Comparison of ENCODE assay signal across 8 cellular contexts in the genomic region with DNA sequence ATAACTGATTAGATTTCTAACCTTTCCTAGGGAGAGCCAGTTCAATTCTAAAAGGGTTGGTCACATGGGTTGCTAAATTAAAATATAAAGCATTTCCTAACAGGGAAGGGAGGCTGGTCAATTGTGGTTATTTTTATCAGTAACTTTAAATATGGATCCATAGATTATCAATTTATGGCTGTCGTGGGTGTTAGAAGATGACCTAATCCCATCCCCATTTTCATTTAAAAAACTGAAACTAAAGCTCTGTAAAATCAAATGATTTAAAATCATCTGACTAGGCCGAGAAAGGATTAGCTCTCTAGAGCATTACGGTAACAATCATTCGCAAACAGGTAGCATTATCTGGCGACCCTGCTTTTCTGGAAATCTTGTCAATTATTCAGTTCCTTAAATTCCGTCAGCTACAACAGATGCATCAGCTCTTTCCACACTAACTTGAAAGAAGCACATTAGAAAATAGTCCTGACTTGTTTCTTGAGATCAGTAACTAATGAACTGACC. TPM values are rescaled to one million over a fixed set of nuclear protein-coding genes. Genes with fewer than 3 reads are reported as not detected.
DNase-seq lines count a peak whose midpoint lies in the region; ATAC-seq, FAIRE-seq and TF ChIP-seq lines count a peak whose summit lies in the region.

No MANE protein-coding gene starts in this region.

- peak overlapping the region; percentile 99 for H3K27ac ChIP-seq in C4-2B
- H3K27ac ChIP-seq in KOPT-K1 (ENCODE audit: low read depth, low read length, poor library complexity, severe bottlenecking): peak overlapping the region; percentile 86

- ATAC-seq in natural killer cell treated with Interleukin-12 subunit alpha and Interleukin-12 subunit beta and Interleukin-15 and Interleukin-18, amount 100 ng/mL, for 72 hours: no peak
- no peak for ATAC-seq in GM19351 (IDR thresholded peaks at IDR 0.05; ENCODE audit: unreplicated experiment)

- H3K36me3 Mint-ChIP-seq in natural killer cell treated with Interleukin-12 subunit alpha and Interleukin-12 subunit beta and Interleukin-15 and Interleukin-18, amount 100 ng/mL, for 72 hours: peaks cover 29% of the 10 kb centered on the region

- H3K27ac Mint-ChIP-seq in natural killer cell treated with Interleukin-12 subunit alpha and Interleukin-12 subunit beta and Interleukin-15 and Interleukin-18, amount 100 ng/mL, for 72 hours: peak overlapping the region; percentile 99

- DNase-seq in choroid plexus epithelial cell (ENCODE audit: low read depth) (no peak), NCI-H526 (lab: John Stamatoyannopoulos, UW) (no peak), RCC 7860 (ENCODE audit: low spot score) (no peak)
- no peak for DNase-seq in natural killer cell treated with Interleukin-12 subunit alpha and Interleukin-12 subunit beta and Interleukin-15 and Interleukin-18, amount 100 ng/mL, for 72 hours (ENCODE audit: low spot score)
- DNase-seq in activated CD4-positive, alpha-beta T cell treated with anti-CD3 and anti-CD28 coated beads, Interleukin-2, amount 50 U/mL, for 4 hours: no peak

- no peaks in the 10 kb centered on the region for H3K9me3 ChIP-seq in KOPT-K1 (ENCODE audit: insufficient read depth, low read length, poor library complexity, severe bottlenecking)

- H3K4me3 ChIP-seq in choroid plexus epithelial cell (ENCODE audit: low read depth, low read length): peak overlapping the region; percentile 71

- H3K4me1 Mint-ChIP-seq in natural killer cell treated with Interleukin-12 subunit alpha and Interleukin-12 subunit beta and Interleukin-15 and Interleukin-18, amount 100 ng/mL, for 72 hours (ENCODE audit: low read depth in 2 of 2): peaks cover 25 to 43% of the 10 kb centered on the region in 2 donors

- H3K36me3 ChIP-seq in KOPT-K1 (ENCODE audit: insufficient read depth, low read length): peaks cover 30% of the 10 kb centered on the region

- no peak for TF ChIP-seq CTCF in C4-2B (conservative IDR thresholded peaks at IDR 0.05)
- no peak for TF ChIP-seq CTCF in choroid plexus epithelial cell (conservative IDR thresholded peaks at IDR 0.05; ENCODE audit: low read depth, low read length)

- no peaks in the 10 kb centered on the region for H3K27me3 Mint-ChIP-seq in natural killer cell treated with Interleukin-12 subunit alpha and Interleukin-12 subunit beta and Interleukin-15 and Interleukin-18, amount 100 ng/mL, for 72 hours

- no peaks in the 10 kb centered on the region for H3K9me3 Mint-ChIP-seq in natural killer cell treated with Interleukin-12 subunit alpha and Interleukin-12 subunit beta and Interleukin-15 and Interleukin-18, amount 100 ng/mL, for 72 hours

- no peak for FAIRE-seq in RCC 7860 (lab: Jason Lieb, UNC)

- peak overlapping the region; percentile 93 for H3K4me3 Mint-ChIP-seq in natural killer cell treated with Interleukin-12 subunit alpha and Interleukin-12 subunit beta and Interleukin-15 and Interleukin-18, amount 100 ng/mL, for 72 hours

RNA-seq across cellular contexts. Expression of a gene that starts 0.9 kb away (rescaled TPM):
- total RNA-seq in natural killer cell treated with Interleukin-12 subunit alpha and Interleukin-12 subunit beta and Interleukin-15 and Interleukin-18, amount 100 ng/mL, for 72 hours: 100 to 1,000 TPM; 170 to 282 TPM

RNA-seq across cellular contexts. Expression of a gene that starts 52.9 kb away (rescaled TPM):
- total RNA-seq in natural killer cell treated with Interleukin-12 subunit alpha and Interleukin-12 subunit beta and Interleukin-15 and Interleukin-18, amount 100 ng/mL, for 72 hours: 10 to 100 TPM; 71.2 to 96.6 TPM
